8 cellular contexts compared by ENCODE assay signal in genomic region chr11:64268687-64269379, GRCh38. TPM values are rescaled to one million over a fixed set of nuclear protein-coding genes. Genes with fewer than 3 reads are reported as not detected.
DNase-seq lines count a peak whose midpoint lies in the region; ATAC-seq and TF ChIP-seq lines count a peak whose summit lies in the region.

No MANE protein-coding gene starts in this region.

- no peak for TF ChIP-seq CTCF in hepatocyte (IDR thresholded peaks at IDR 0.05; ENCODE audit: poor library complexity)

- no peaks in the 10 kb centered on the region for H3K9me3 Mint-ChIP-seq in activated CD8-positive, alpha-beta memory T cell treated with anti-CD3 and anti-CD28 coated beads, Interleukin-2, amount 10 ng/mL, durations not matched to agents 7 days and 5 days (ENCODE audit: low read depth)

- H3K27me3 ChIP-seq in hepatocyte: no peaks in the 10 kb centered on the region

- peak overlapping the region; percentile 43 for H2AFZ ChIP-seq in hepatocyte

- H3K27ac ChIP-seq in adipose tissue (ENCODE audit: low read depth, low read length) (peak overlapping the region; percentile 48), hepatocyte (peak overlapping the region; percentile 87)

- no peaks in the 10 kb centered on the region for H4K20me1 ChIP-seq in hepatocyte (ENCODE audit: insufficient read depth, poor library complexity, severe bottlenecking)

- peak overlapping the region; percentile 83 for H3K4me2 ChIP-seq in hepatocyte

- peaks cover 31% of the 10 kb centered on the region for H3K4me1 Mint-ChIP-seq in activated CD8-positive, alpha-beta memory T cell treated with anti-CD3 and anti-CD28 coated beads, Interleukin-2, amount 10 ng/mL, durations not matched to agents 7 days and 5 days

- peak overlapping the region; percentile 15 for H3K4me3 ChIP-seq in hepatocyte

- H3K9me2 ChIP-seq in hepatocyte (replicated peaks; ENCODE audit: insufficient read depth): no peaks in the 10 kb centered on the region

- H3K9me3 ChIP-seq in hepatocyte (ENCODE audit: low read depth): no peaks in the 10 kb centered on the region

- no peaks in the 10 kb centered on the region for H3K36me3 ChIP-seq in hepatocyte (replicated peaks; ENCODE audit: insufficient read depth, low read depth)

- intact Hi-C loops in sciatic nerve (cut with DNase I): no loop called here

- H3K4me1 ChIP-seq in hepatocyte (ENCODE audit: insufficient read depth): peaks cover 26% of the 10 kb centered on the region

- no peaks in the 10 kb centered on the region for H3K27me3 Mint-ChIP-seq in activated CD8-positive, alpha-beta memory T cell treated with anti-CD3 and anti-CD28 coated beads, Interleukin-2, amount 10 ng/mL, durations not matched to agents 7 days and 5 days

- H3K79me2 ChIP-seq in hepatocyte: peaks cover 18% of the 10 kb centered on the region

- WGBS in adipose tissue, 3 donors: 3 to 5% (median 4%) methylated on average over 22 to 23 of the region's 23 CpGs
- WGBS in hepatocyte (ENCODE audit: low lambda C conversion rate, missing lambda C conversion rate): 8% methylated on average over 23 of the region's 23 CpGs

- DNase-seq in activated CD8-positive, alpha-beta memory T cell treated with anti-CD3 and anti-CD28 coated beads, Interleukin-2, amount 10 ng/mL, durations not matched to agents 7 days and 5 days: peak; percentile 86
- no peak for DNase-seq in activated CD8-positive, alpha-beta memory T cell treated with anti-CD3 and anti-CD28 coated beads for 24 hours
- DNase-seq in NOMO-1 (lab: John Stamatoyannopoulos, UW; ENCODE audit: unreplicated experiment in 2 of 2) (peak; percentile 37 to 59), hepatocyte (ENCODE audit: low spot score) (peak; percentile 71), sciatic nerve (ENCODE audit: low spot score) (peak; percentile 81), NCI-H2081 (lab: John Stamatoyannopoulos, UW) (no peak)

- peak overlapping the region; percentile 96 for H3K27ac Mint-ChIP-seq in activated CD8-positive, alpha-beta memory T cell treated with anti-CD3 and anti-CD28 coated beads, Interleukin-2, amount 10 ng/mL, durations not matched to agents 7 days and 5 days

- CTCF ChIA-PET in activated CD8-positive, alpha-beta memory T cell treated with anti-CD3 and anti-CD28 coated beads, Interleukin-2, amount 10 ng/mL, durations not matched to agents 7 days and 5 days (lab: Charles Lee): interaction anchor here (1.0 to 6.1 kb wide), 12 partner anchors 15 to 83 kb away, joined by 3 to 104 read pairs (median 7); partner anchors contain the start of genes BAD, CATSPERZ, ESRRA and FERMT3

- peak; percentile 28 for ATAC-seq in activated CD8-positive, alpha-beta memory T cell treated with anti-CD3 and anti-CD28 coated beads, Interleukin-2, amount 10 ng/mL, durations not matched to agents 7 days and 5 days
- ATAC-seq in HG02840 (IDR thresholded peaks at IDR 0.05; ENCODE audit: low FRiP score, unreplicated experiment) (peak; percentile 1), sciatic nerve (peak; percentile 3)

- peak overlapping the region; percentile 89 for H3K4me3 Mint-ChIP-seq in activated CD8-positive, alpha-beta memory T cell treated with anti-CD3 and anti-CD28 coated beads, Interleukin-2, amount 10 ng/mL, durations not matched to agents 7 days and 5 days

- H3K36me3 Mint-ChIP-seq in activated CD8-positive, alpha-beta memory T cell treated with anti-CD3 and anti-CD28 coated beads, Interleukin-2, amount 10 ng/mL, durations not matched to agents 7 days and 5 days: peaks cover 3% of the 10 kb centered on the region

RNA-seq across cellular contexts. Expression of gene BAD, which starts 15.6 kb away (rescaled TPM):
- total RNA-seq in activated CD8-positive, alpha-beta memory T cell treated with anti-CD3 and anti-CD28 coated beads, Interleukin-2, amount 10 ng/mL, durations not matched to agents 7 days and 5 days: 10 to 100 TPM; 35.6 to 36.1 TPM
- 100 to 1,000 TPM in 1 of 3 donors, 10 to 100 TPM in 2; 40.5 to 115 (median 70.6) TPM for polyA plus RNA-seq in adipose tissue
- total RNA-seq in hepatocyte: 52.0 and 74.3 TPM in 2 replicates
- 122 and 125 TPM in 2 replicates for polyA plus RNA-seq in hepatocyte
- 47.4 TPM for total RNA-seq in sciatic nerve

RNA-seq across cellular contexts. Expression of gene GPR137, which starts 16.8 kb away (rescaled TPM):
- total RNA-seq in activated CD8-positive, alpha-beta memory T cell treated with anti-CD3 and anti-CD28 coated beads, Interleukin-2, amount 10 ng/mL, durations not matched to agents 7 days and 5 days: 10 to 100 TPM; 32.9 to 46.0 TPM
- 10 to 100 TPM; 13.0 to 28.5 (median 25.2) TPM for polyA plus RNA-seq in adipose tissue
- total RNA-seq in hepatocyte: 17.0 and 25.2 TPM in 2 replicates
- polyA plus RNA-seq in hepatocyte: 62.4 and 63.9 TPM in 2 replicates
- 34.4 TPM for total RNA-seq in sciatic nerve

RNA-seq across cellular contexts. Expression of gene PLCB3, which starts 17.5 kb away (rescaled TPM):
- total RNA-seq in activated CD8-positive, alpha-beta memory T cell treated with anti-CD3 and anti-CD28 coated beads, Interleukin-2, amount 10 ng/mL, durations not matched to agents 7 days and 5 days: 10 to 100 TPM; 18.1 to 20.4 TPM
- 10 to 100 TPM in 2 of 3 donors, 1 to 10 TPM in 1; 5.7 to 22.2 (median 11.1) TPM for polyA plus RNA-seq in adipose tissue
- 21.1 and 23.5 TPM in 2 replicates for total RNA-seq in hepatocyte
- polyA plus RNA-seq in hepatocyte: 19.0 and 19.5 TPM in 2 replicates
- total RNA-seq in sciatic nerve: 23.6 TPM

RNA-seq across cellular contexts. Expression of gene PPP1R14B, which starts 22.1 kb away (rescaled TPM):
- total RNA-seq in activated CD8-positive, alpha-beta memory T cell treated with anti-CD3 and anti-CD28 coated beads, Interleukin-2, amount 10 ng/mL, durations not matched to agents 7 days and 5 days: 100 to 1,000 TPM; 142 to 177 TPM
- 100 to 1,000 TPM; 102 to 148 (median 139) TPM for polyA plus RNA-seq in adipose tissue
- 86.8 and 96.1 TPM in 2 replicates for total RNA-seq in hepatocyte
- 222 and 229 TPM in 2 replicates for polyA plus RNA-seq in hepatocyte
- 48.8 TPM for total RNA-seq in sciatic nerve

RNA-seq across cellular contexts. Expression of gene KCNK4, which starts 22.3 kb away (rescaled TPM):
- total RNA-seq in activated CD8-positive, alpha-beta memory T cell treated with anti-CD3 and anti-CD28 coated beads, Interleukin-2, amount 10 ng/mL, durations not matched to agents 7 days and 5 days: under 1 TPM in 1 of 2 experiments, not detected in 1; 0.29 TPM
- polyA plus RNA-seq in adipose tissue (under 1 TPM in 1 of 3 donors, not detected in 2; 0.04 TPM), hepatocyte (not detected in 2 replicates)
- total RNA-seq in hepatocyte (not detected in 2 replicates), sciatic nerve (not detected)

Comparison
In these comparisons a context has a peak if more than half of its experiments do, and no peak if none do; other contexts are left out.
1. DNase-seq: peak in activated CD8-positive, alpha-beta memory T cell treated with anti-CD3 and anti-CD28 coated beads, Interleukin-2, amount 10 ng/mL, durations not matched to agents 7 days and 5 days (single experiment), NOMO-1 (2 of 2), hepatocyte (single experiment) and sciatic nerve (single experiment); none in activated CD8-positive, alpha-beta memory T cell treated with anti-CD3 and anti-CD28 coated beads for 24 hours (single experiment) and NCI-H2081 (0 of 2).
2. Peak in every context shown above with its lines, with median percentiles within 50 percentile points of each other: ATAC-seq.